Comparison of ENCODE assay signal across 8 cellular contexts in the genomic region with DNA sequence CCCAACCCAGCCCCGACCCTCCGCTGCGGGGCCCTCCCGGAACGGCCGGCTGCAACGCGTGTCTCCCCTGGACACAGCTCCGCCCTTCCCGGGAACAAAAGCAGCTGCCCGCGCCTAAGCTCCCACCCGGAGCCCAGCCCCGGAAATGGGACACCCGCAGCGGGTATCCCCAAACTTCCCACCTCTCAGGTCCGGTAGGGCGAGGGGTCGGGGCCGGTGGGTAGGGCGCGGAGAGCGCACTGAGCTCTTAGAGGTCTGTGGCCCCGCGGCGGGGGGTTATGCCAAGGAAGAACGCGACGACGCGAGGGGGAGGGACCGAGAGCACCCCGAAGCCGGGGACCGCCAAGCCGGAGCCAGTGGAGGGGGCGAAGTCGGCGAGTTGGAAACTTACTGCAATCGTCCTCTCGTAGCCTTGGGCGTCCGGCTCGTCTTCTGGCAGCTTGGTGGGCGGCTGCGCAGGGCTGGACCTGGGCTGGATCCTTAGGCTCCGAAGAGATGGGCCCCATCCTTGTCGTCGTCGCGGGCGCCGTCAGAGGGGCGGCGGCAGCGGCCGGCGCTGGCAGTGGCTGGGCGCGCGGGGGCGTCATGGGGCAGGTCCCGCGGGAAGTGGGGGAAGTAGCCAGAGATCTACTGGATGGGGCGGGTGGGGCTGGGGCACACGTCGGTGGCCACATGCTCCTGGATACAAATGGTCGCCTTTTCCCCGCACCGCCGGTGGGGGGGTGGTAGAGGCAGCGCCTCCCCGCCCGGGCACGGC. TPM values are rescaled to one million over a fixed set of nuclear protein-coding genes. Genes with fewer than 3 reads are reported as not detected.
A peak's percentile ranks its signal among the peaks of the same experiment; 100 is the strongest.
DNase-seq lines count a peak whose midpoint lies in the region; ATAC-seq and TF ChIP-seq lines count a peak whose summit lies in the region.

No MANE protein-coding gene starts in this region.

- no peaks in the 10 kb centered on the region for H3K79me2 ChIP-seq in PC-3 (ENCODE audit: low read length)

- H3K9me2 ChIP-seq in PC-3 (replicated peaks; ENCODE audit: low read length): no peaks in the 10 kb centered on the region

- H3K36me3 Mint-ChIP-seq in T-cell (no peaks in the 10 kb centered on the region), progenitor cell of endocrine pancreas (ENCODE audit: insufficient read depth) (peaks cover 1% of the 10 kb centered on the region)

- H3K4me3 ChIP-seq in PC-3 (ENCODE audit: low read length): no peak overlapping the region

- H3K27ac Mint-ChIP-seq in T-cell (no peak overlapping the region), progenitor cell of endocrine pancreas (no peak overlapping the region)

- no peak overlapping the region for H3K27ac ChIP-seq in PC-3 (ENCODE audit: low read length)

- peak; percentile 7 for DNase-seq in COR-L47 (lab: John Stamatoyannopoulos, UW)
- DNase-seq in T-cell: peak in 3 of 34 experiments; percentile 13 to 21 (median 14)
- DNase-seq in head of caudate nucleus: peak in 27 of 42 donors; percentile 5 to 64 (median 27)
- peak; percentile 20 for DNase-seq in progenitor cell of endocrine pancreas (ENCODE audit: low spot score, unreplicated experiment)
- DNase-seq in PC-3: no peak
- DNase-seq in GDM1 (lab: John Stamatoyannopoulos, UW): no peak
- no peak for DNase-seq in GF-D8 (lab: John Stamatoyannopoulos, UW)

- BruUV-seq in PC-3 (replicated peaks; lab: Mats Ljungman, UMichigan): no TSS peak

- ATAC-seq in T-cell (replicated peaks in 1 of 4): peak in 3 of 4 experiments; percentile 45 to 67 (median 63)
- ATAC-seq in PC-3: no peak
- no peak for ATAC-seq in HG02885 (IDR thresholded peaks at IDR 0.05; ENCODE audit: poor library complexity, unreplicated experiment)

- no peaks in the 10 kb centered on the region for H3K4me1 ChIP-seq in PC-3 (ENCODE audit: insufficient read depth, low read length)

- H3F3A ChIP-seq in PC-3 (ENCODE audit: low read length, unreplicated experiment): no peaks in the 10 kb centered on the region

- intact Hi-C loops in head of caudate nucleus (cut with DNase I): no loop called here
- intact Hi-C loops in PC-3 (cut with micrococcal nuclease): no loop called here

- POLR2A ChIA-PET in T-cell (lab: Charles Lee) (no interaction called here), PC-3 (lab: Charles Lee; ENCODE audit: unreplicated experiment) (no interaction called here)

- H3K36me3 ChIP-seq in PC-3 (ENCODE audit: low read depth, low read length): no peaks in the 10 kb centered on the region

- H3K9ac ChIP-seq in PC-3 (ENCODE audit: low read length): no peak overlapping the region

- H3K9me3 Mint-ChIP-seq in T-cell (no peaks in the 10 kb centered on the region), progenitor cell of endocrine pancreas (ENCODE audit: low read depth) (peaks cover 5% of the 10 kb centered on the region)

- no peak overlapping the region for H2AFZ ChIP-seq in PC-3 (ENCODE audit: low read length)

- no peaks in the 10 kb centered on the region for H3K27me3 ChIP-seq in PC-3 (ENCODE audit: low read length)

- H3K4me1 Mint-ChIP-seq in T-cell (peaks cover 3 to 9% (median 5%) of the 10 kb centered on the region in 3 donors), progenitor cell of endocrine pancreas (ENCODE audit: low read depth) (peaks cover 6% of the 10 kb centered on the region)

- peak overlapping the region in 2 of 3 donors; percentile 21 to 75 for H3K4me3 Mint-ChIP-seq in T-cell
- peak overlapping the region; percentile 82 for H3K4me3 Mint-ChIP-seq in progenitor cell of endocrine pancreas (ENCODE audit: low read depth)

- peaks cover 37 to 67% of the 10 kb centered on the region in 2 donors for H3K27me3 Mint-ChIP-seq in T-cell
- peaks cover 18% of the 10 kb centered on the region for H3K27me3 Mint-ChIP-seq in progenitor cell of endocrine pancreas

- CTCF ChIA-PET in T-cell (lab: Charles Lee) (no interaction called here), PC-3 (lab: Charles Lee) (no interaction called here)

- H4K20me1 ChIP-seq in PC-3 (ENCODE audit: low read length): no peaks in the 10 kb centered on the region

- no peaks in the 10 kb centered on the region for H3K9me3 ChIP-seq in PC-3 (ENCODE audit: low read length)

- TF ChIP-seq CTCF in progenitor cell of endocrine pancreas (IDR thresholded peaks at IDR 0.05; ENCODE audit: unreplicated experiment) (peak; percentile 16), PC-3 (conservative IDR thresholded peaks at IDR 0.05; ENCODE audit: low read depth, low read length) (no peak)

- H3K4me2 ChIP-seq in PC-3 (ENCODE audit: low read length): no peak overlapping the region

RNA-seq across cellular contexts. Expression of gene USP6, which starts 6.9 kb away (rescaled TPM):
- total RNA-seq in T-cell: 1 to 10 TPM in 1 of 5 donors, under 1 TPM in 4; 0.03 to 1.1 (median 0.09) TPM
- total RNA-seq in progenitor cell of endocrine pancreas: 0.80 and 0.84 TPM in 2 replicates
- total RNA-seq in PC-3 (2014; rRNA removed): not detected in 2 replicates

RNA-seq across cellular contexts. Expression of gene ZNF232, which starts 11.1 kb away (rescaled TPM):
- total RNA-seq in T-cell: 10 to 100 TPM in 3 of 5 donors, 1 to 10 TPM in 2; 7.3 to 20.9 (median 14.2) TPM
- total RNA-seq in progenitor cell of endocrine pancreas: 51.1 and 56.3 TPM in 2 replicates
- 3.5 and 4.7 TPM in 2 replicates for total RNA-seq in PC-3 (2014; rRNA removed)

RNA-seq across cellular contexts. Expression of gene ZFP3, which starts 44.5 kb away (rescaled TPM):
- total RNA-seq in T-cell: 10 to 100 TPM in 1 of 5 donors, 1 to 10 TPM in 4; 3.3 to 10.4 (median 8.5) TPM
- total RNA-seq in progenitor cell of endocrine pancreas: 0.98 and 1.3 TPM in 2 replicates
- 0.58 and 0.84 TPM in 2 replicates for total RNA-seq in PC-3 (2014; rRNA removed)

Comparison
In these comparisons a context has a peak if more than half of its experiments do, and no peak if none do; other contexts are left out.
1. DNase-seq: peak in COR-L47 (single experiment), head of caudate nucleus (27 of 42) and progenitor cell of endocrine pancreas (single experiment); none in PC-3 (single experiment), GDM1 (single experiment) and GF-D8 (single experiment).
2. ATAC-seq: peak in T-cell (3 of 4); none in PC-3 (single experiment) and HG02885 (single experiment).